ENCODE assay signal across 10 cellular contexts in genomic region chr7:96285579-96285978, GRCh38. TPM values are rescaled to one million over a fixed set of nuclear protein-coding genes. Genes with fewer than 3 reads are reported as not detected.
DNase-seq lines count a peak whose midpoint lies in the region; ATAC-seq and TF ChIP-seq lines count a peak whose summit lies in the region.
"Had no signal": no experiment of that assay in that cellular context is flagged by ENCODE, and none has a peak within 500 bp of the region (broad histone marks: within the 10 kb centered on the region; RNA-seq: fewer than 3 reads in every experiment).

No MANE protein-coding gene starts in this region.

- peak overlapping the region; percentile 85 for H3K27ac Mint-ChIP-seq in activated T-helper 17 cell treated with anti-CD3 and anti-CD28 coated beads, Interleukin-2, amount 50 U/mL, for 72 hours

- WGBS in ovary, 3 donors, result 60 to 74% (median 72%) methylated on average over 3 of the region's 3 CpGs

- peaks cover 30% of the 10 kb centered on the region for H3K4me1 Mint-ChIP-seq in activated T-helper 17 cell treated with anti-CD3 and anti-CD28 coated beads, Interleukin-2, amount 50 U/mL, for 72 hours

- TF ChIP-seq EP300 in ovary (IDR thresholded peaks at IDR 0.05), result no peak

- H3K27me3 Mint-ChIP-seq in activated T-helper 17 cell treated with anti-CD3 and anti-CD28 coated beads, Interleukin-2, amount 50 U/mL, for 72 hours, result no peaks in the 10 kb centered on the region

- H3K9me3 Mint-ChIP-seq in activated T-helper 17 cell treated with anti-CD3 and anti-CD28 coated beads, Interleukin-2, amount 50 U/mL, for 72 hours, result no peaks in the 10 kb centered on the region

- H3K4me3 ChIP-seq in ovary, result no peak overlapping the region
- H3K4me3 ChIP-seq: sigmoid colon, tibial nerve had no signal

- H3K4me3 Mint-ChIP-seq in activated T-helper 17 cell treated with anti-CD3 and anti-CD28 coated beads, Interleukin-2, amount 50 U/mL, for 72 hours, result peak overlapping the region; percentile 71

- H3K27ac ChIP-seq in ovary, result no peak overlapping the region
- H3K27ac ChIP-seq: sigmoid colon, tibial nerve had no signal

- H3K36me3 Mint-ChIP-seq in activated T-helper 17 cell treated with anti-CD3 and anti-CD28 coated beads, Interleukin-2, amount 50 U/mL, for 72 hours (ENCODE audit: low read depth), result no peaks in the 10 kb centered on the region

- DNase-seq in COLO829 (ENCODE audit: low spot score) (peak; percentile 28), NCI-H1930 (lab: John Stamatoyannopoulos, UW) (no peak), mucosa of gallbladder (ENCODE audit: low spot score) (no peak), ovary (no peak), NCI-H446 (lab: John Stamatoyannopoulos, UW) (no peak)
- DNase-seq: sigmoid colon had no signal

- ATAC-seq in GM19324 (IDR thresholded peaks at IDR 0.05; ENCODE audit: low FRiP score, unreplicated experiment) (peak; percentile 85), HG03095 (IDR thresholded peaks at IDR 0.05; ENCODE audit: unreplicated experiment) (peak; percentile 59)
- ATAC-seq in activated T-helper 17 cell treated with anti-CD3 and anti-CD28 coated beads, Interleukin-2, amount 50 U/mL, for 72 hours (replicated peaks), result peak; percentile 64

- H3K9me3 ChIP-seq in ovary, result no peaks in the 10 kb centered on the region
- H3K9me3 ChIP-seq: sigmoid colon, tibial nerve had no signal

- no peaks in the 10 kb centered on the region for H3K4me1 ChIP-seq in ovary (ENCODE audit: insufficient read depth)

- TF ChIP-seq CTCF in ovary (IDR thresholded peaks at IDR 0.05), result no peak

- H3K36me3 ChIP-seq in ovary, result no peaks in the 10 kb centered on the region
- H3K36me3 ChIP-seq: sigmoid colon, tibial nerve had no signal

- intact Hi-C loops in ovary (cut with DNase I), result no loop called here

- TF ChIP-seq POLR2A in ovary (IDR thresholded peaks at IDR 0.05), result no peak

- no peaks in the 10 kb centered on the region for H3K27me3 ChIP-seq in ovary
- H3K27me3 ChIP-seq: sigmoid colon, tibial nerve had no signal

RNA-seq across cellular contexts. Expression of gene SLC25A13, which starts 36.3 kb away (rescaled TPM):
- 10 to 100 TPM in 1 of 2 donors, 1 to 10 TPM in 1; 6.5 to 12.8 TPM for total RNA-seq in activated T-helper 17 cell treated with anti-CD3 and anti-CD28 coated beads, Interleukin-2, amount 50 U/mL, for 72 hours
- total RNA-seq in mucosa of gallbladder (35.2 TPM), ovary (10 to 100 TPM; 16.1 to 32.6 (median 23.1) TPM)
- 10 to 100 TPM; 11.4 to 29.9 TPM for polyA plus RNA-seq in ovary
